ENCODE assay signal across 21 cellular contexts in genomic region chr10:72663971-72664370, GRCh38.
"Had no signal": no experiment of that assay in that cellular context is flagged by ENCODE, and none has a peak within 500 bp of the region (broad histone marks: within the 10 kb centered on the region; RNA-seq: fewer than 3 reads in every experiment).

No MANE protein-coding gene starts in this region.

- H3K36me3 Mint-ChIP-seq: activated naive CD4-positive, alpha-beta T cell treated with anti-CD3 and anti-CD28 coated beads, Interleukin-2, amount 50 U/mL, for 72 hours had no signal

- ATAC-seq: activated naive CD4-positive, alpha-beta T cell treated with anti-CD3 and anti-CD28 coated beads, Interleukin-2, amount 50 U/mL, for 72 hours; left colon; lower lobe of right lung had no signal

- H3K4me3 ChIP-seq: adrenal gland, cardiac muscle cell, esophagus squamous epithelium, lower lobe of right lung, suprapubic skin, transverse colon, uterus had no signal

- H3K27ac ChIP-seq: adrenal gland, cardiac muscle cell, esophagus squamous epithelium, lower lobe of right lung, suprapubic skin, transverse colon, uterus had no signal

- H3K4me1 Mint-ChIP-seq: nephron had no signal

- H3K27me3 ChIP-seq: adrenal gland, cardiac muscle cell, suprapubic skin, transverse colon, uterus had no signal

- H3K4me1 ChIP-seq: adrenal gland, lower lobe of right lung, suprapubic skin, uterus had no signal

- H3K4me3 Mint-ChIP-seq: dendritic cell treated with granulocyte-macrophage colony-stimulating factor and Interleukin-4, amounts not matched to agents 40 ng/mL and 50 ng/mL, for 4 days; nephron; stimulated activated naive CD8-positive, alpha-beta T cell treated with anti-CD3 and anti-CD28 coated beads, Interleukin-15, Interleukin-2, amounts not matched to agents 100 ng/mL and 50 ng/mL, for 24 hours had no signal

- DNase-seq: activated CD4-positive, alpha-beta T cell treated with anti-CD3 and anti-CD28 coated beads, Interleukin-2, amount 50 U/mL, for 4 hours; activated gamma-delta T cell; adrenal gland; effector memory CD4-positive, alpha-beta T cell; esophagus squamous epithelium; left colon; lower lobe of right lung; midbrain; nucleus accumbens; posterior cingulate gyrus; retina; stimulated activated CD4-positive, alpha-beta T cell treated with anti-CD3 and anti-CD28 coated beads, Interleukin-2, amount 100 ng/mL, for 48 hours; T-helper 2 cell; transverse colon; uterus had no signal

- H3K27ac Mint-ChIP-seq: activated naive CD4-positive, alpha-beta T cell treated with anti-CD3 and anti-CD28 coated beads, Interleukin-2, amount 50 U/mL, for 72 hours; dendritic cell treated with granulocyte-macrophage colony-stimulating factor and Interleukin-4, amounts not matched to agents 40 ng/mL and 50 ng/mL, for 4 days; nephron; stimulated activated naive CD8-positive, alpha-beta T cell treated with anti-CD3 and anti-CD28 coated beads, Interleukin-15, Interleukin-2, amounts not matched to agents 100 ng/mL and 50 ng/mL, for 24 hours had no signal

- H3K9me3 ChIP-seq: adrenal gland, esophagus squamous epithelium, lower lobe of right lung, suprapubic skin, transverse colon, uterus had no signal

- H3K36me3 ChIP-seq: adrenal gland, cardiac muscle cell, esophagus squamous epithelium, lower lobe of right lung, suprapubic skin, transverse colon, uterus had no signal

- H3K9me3 Mint-ChIP-seq: dendritic cell treated with granulocyte-macrophage colony-stimulating factor and Interleukin-4, amounts not matched to agents 40 ng/mL and 50 ng/mL, for 4 days; nephron; stimulated activated naive CD8-positive, alpha-beta T cell treated with anti-CD3 and anti-CD28 coated beads, Interleukin-15, Interleukin-2, amounts not matched to agents 100 ng/mL and 50 ng/mL, for 24 hours had no signal
